In the genomic region with DNA sequence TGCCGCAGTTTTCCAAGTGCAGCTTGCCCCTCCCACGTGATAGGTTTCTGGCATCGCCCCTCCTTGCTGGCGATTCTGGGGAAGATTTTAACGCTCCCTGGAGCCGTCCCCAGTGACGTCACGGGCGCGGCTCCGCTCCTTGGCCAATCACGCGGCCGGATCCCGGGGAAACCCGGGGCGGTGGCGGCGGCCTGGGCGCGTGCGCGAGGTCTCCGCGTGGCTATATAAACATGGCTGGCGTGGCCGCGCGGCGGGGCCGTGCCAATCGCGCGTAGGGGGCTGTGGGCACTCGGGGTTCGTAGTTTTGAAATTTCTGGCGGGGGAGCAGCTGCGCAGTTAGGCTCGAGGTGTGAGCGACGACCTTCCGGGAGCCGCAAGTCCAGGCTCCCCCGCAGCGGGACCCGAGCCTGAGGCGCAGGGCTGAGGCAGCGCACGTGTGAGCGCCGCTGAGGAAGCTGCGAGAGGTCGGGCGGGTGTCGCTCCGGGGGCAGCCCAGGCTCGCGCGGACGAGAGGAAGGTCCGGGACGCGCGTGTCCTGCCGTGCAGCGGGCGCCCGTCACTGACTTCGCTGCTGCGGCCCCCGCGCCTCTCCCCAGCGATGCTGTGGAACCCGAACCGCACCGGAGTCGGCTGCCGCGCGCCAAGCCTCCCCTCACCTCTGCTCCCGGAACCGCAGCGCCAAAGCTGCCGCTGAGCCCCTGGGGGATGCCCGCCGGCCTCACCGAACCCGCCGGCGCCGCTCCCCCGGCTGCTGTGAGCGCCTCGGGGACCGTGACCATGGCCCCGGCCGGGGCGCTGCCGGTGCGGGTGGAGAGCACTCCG, we compare ENCODE assay signal across 8 cellular contexts. TPM values are rescaled to one million over a fixed set of nuclear protein-coding genes. Genes with fewer than 3 reads are reported as not detected.
DNase-seq lines count a peak whose midpoint lies in the region; ATAC-seq and TF ChIP-seq lines count a peak whose summit lies in the region.

A gene with protein sequence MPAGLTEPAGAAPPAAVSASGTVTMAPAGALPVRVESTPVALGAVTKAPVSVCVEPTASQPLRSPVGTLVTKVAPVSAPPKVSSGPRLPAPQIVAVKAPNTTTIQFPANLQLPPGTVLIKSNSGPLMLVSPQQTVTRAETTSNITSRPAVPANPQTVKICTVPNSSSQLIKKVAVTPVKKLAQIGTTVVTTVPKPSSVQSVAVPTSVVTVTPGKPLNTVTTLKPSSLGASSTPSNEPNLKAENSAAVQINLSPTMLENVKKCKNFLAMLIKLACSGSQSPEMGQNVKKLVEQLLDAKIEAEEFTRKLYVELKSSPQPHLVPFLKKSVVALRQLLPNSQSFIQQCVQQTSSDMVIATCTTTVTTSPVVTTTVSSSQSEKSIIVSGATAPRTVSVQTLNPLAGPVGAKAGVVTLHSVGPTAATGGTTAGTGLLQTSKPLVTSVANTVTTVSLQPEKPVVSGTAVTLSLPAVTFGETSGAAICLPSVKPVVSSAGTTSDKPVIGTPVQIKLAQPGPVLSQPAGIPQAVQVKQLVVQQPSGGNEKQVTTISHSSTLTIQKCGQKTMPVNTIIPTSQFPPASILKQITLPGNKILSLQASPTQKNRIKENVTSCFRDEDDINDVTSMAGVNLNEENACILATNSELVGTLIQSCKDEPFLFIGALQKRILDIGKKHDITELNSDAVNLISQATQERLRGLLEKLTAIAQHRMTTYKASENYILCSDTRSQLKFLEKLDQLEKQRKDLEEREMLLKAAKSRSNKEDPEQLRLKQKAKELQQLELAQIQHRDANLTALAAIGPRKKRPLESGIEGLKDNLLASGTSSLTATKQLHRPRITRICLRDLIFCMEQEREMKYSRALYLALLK (plus strand): TSS at position 217 of the 822 bp plus-strand sequence. CDS start 489 bp downstream, at position 706.

- H3K9ac ChIP-seq in parathyroid adenoma = peak within 1 kb of the TSS; percentile 20

- H3K36me3 ChIP-seq in cardiac muscle cell (no peaks in the 10 kb centered on the region), parathyroid adenoma (ENCODE audit: control insufficient read depth, insufficient read depth, low read length) (no peaks in the 10 kb centered on the region), tibial artery (no peaks in the 10 kb centered on the region)

- no peaks in the 10 kb centered on the region for H3K79me2 ChIP-seq in parathyroid adenoma

- H2AFZ ChIP-seq in parathyroid adenoma = peak within 1 kb of the TSS; percentile 99

- no peak within 1 kb of the TSS for H3K27ac ChIP-seq in cardiac muscle cell
- peak within 1 kb of the TSS; percentile 56 for H3K27ac ChIP-seq in parathyroid adenoma
- peak within 1 kb of the TSS; percentile 75 to 79 for H3K27ac ChIP-seq in tibial artery

- peak within 1 kb of the TSS; percentile 53 for H3K4me3 ChIP-seq in GM12865 (ENCODE audit: low read depth, low read length)
- peak within 1 kb of the TSS; percentile 65 for H3K4me3 ChIP-seq in cardiac muscle cell
- H3K4me3 ChIP-seq in parathyroid adenoma (ENCODE audit: low read depth, low read length) = peak within 1 kb of the TSS; percentile 83
- H3K4me3 ChIP-seq in tibial artery = peak within 1 kb of the TSS; percentile 83 to 97

- H3K4me1 ChIP-seq in cardiac muscle cell (ENCODE audit: low read depth) (no peaks in the 10 kb centered on the region), parathyroid adenoma (no peaks in the 10 kb centered on the region), tibial artery (peaks cover 0 to 12% (median 5%) of the 10 kb centered on the region in 4 donors)

- TF ChIP-seq CTCF in GM12865 (IDR thresholded peaks at IDR 0.05; ENCODE audit: insufficient read depth, low read depth, low read length, missing control alignments) (no peak), cardiac muscle cell (IDR thresholded peaks at IDR 0.05; ENCODE audit: low read depth, low read length) (no peak), parathyroid adenoma (IDR thresholded peaks at IDR 0.05) (no peak), tibial artery (IDR thresholded peaks at IDR 0.05) (no peak)

- H3K4me2 ChIP-seq in parathyroid adenoma (ENCODE audit: low read length) = peak within 1 kb of the TSS; percentile 58

- H3K9me3 ChIP-seq in cardiac muscle cell (ENCODE audit: low read depth) = no peaks in the 10 kb centered on the region
- no peaks in the 10 kb centered on the region for H3K9me3 ChIP-seq in parathyroid adenoma (ENCODE audit: control insufficient read depth, low read length)
- no peaks in the 10 kb centered on the region for H3K9me3 ChIP-seq in tibial artery

- intact Hi-C loops in tibial artery (cut with DNase I; ENCODE audit: low total_unique reads) = loop anchor here (5.0 kb wide), 1 partner anchor 134 kb away; a partner anchor contains a TSS

- DNase-seq in GM12865 (ENCODE audit: low read depth) (peak; percentile 94), NCI-H1105 (lab: John Stamatoyannopoulos, UW) (peak; percentile 97), SW 1271 (lab: John Stamatoyannopoulos, UW) (peak; percentile 78 to 92), cardiac muscle cell (ENCODE audit: low read depth in 1 of 2, low spot score in 1 of 2) (peak; percentile 95 to 97), tibial artery (peak; percentile 92 to 97)
- peak; percentile 90 for DNase-seq in activated naive CD8-positive, alpha-beta T cell treated with anti-CD3 and anti-CD28 coated beads, Interleukin-2, amount 50 U/mL, for 16 hours (ENCODE audit: low read depth, low spot score)

- H3K27me3 ChIP-seq in cardiac muscle cell = no peaks in the 10 kb centered on the region
- no peaks in the 10 kb centered on the region for H3K27me3 ChIP-seq in parathyroid adenoma (ENCODE audit: control insufficient read depth, insufficient read depth, low read length)
- H3K27me3 ChIP-seq in tibial artery = no peaks in the 10 kb centered on the region

- ATAC-seq in HG02642 (IDR thresholded peaks at IDR 0.05; ENCODE audit: poor library complexity, unreplicated experiment) = peak; percentile 90

RNA-seq across cellular contexts. Expression of the gene that starts here (rescaled TPM):
- total RNA-seq in cardiac muscle cell = 2.0 and 8.2 TPM in 2 replicates
- 1.5 and 2.2 TPM in 2 replicates for polyA plus RNA-seq in cardiac muscle cell
